21 cellular contexts compared by ENCODE assay signal in the genomic region with DNA sequence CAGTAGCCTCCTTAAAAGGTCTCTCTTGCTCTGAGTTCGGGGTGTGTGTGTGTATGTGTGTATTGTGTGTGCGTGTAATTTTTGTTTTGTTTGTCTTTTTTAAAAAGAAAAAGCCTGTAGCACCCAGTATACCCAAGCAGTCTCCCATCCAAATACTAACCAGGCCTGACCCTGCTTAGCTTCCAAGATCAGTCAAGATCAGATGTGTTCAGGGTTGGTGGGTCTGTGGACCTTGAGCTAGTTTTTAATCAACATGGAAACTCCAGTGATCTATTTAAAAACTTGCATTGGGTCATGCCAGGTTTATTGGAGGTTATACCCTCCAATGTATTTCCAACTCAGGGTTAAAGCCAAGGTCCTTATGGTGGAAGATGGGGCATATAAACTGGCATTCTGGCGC. TPM values are rescaled to one million over a fixed set of nuclear protein-coding genes. Genes with fewer than 3 reads are reported as not detected.
A peak's percentile ranks its signal among the peaks of the same experiment; 100 is the strongest.
DNase-seq lines count a peak whose midpoint lies in the region; ATAC-seq, FAIRE-seq and TF ChIP-seq lines count a peak whose summit lies in the region.
"Had no signal": no experiment of that assay in that cellular context is flagged by ENCODE, and none has a peak within 500 bp of the region (broad histone marks: within the 10 kb centered on the region; RNA-seq: fewer than 3 reads in every experiment).

No MANE protein-coding gene starts in this region.

- no peaks in the 10 kb centered on the region for H3K36me3 ChIP-seq in breast epithelium
- H3K36me3 ChIP-seq in GM12878 (ENCODE audit: control insufficient read depth in 2 of 2, insufficient read depth in 2 of 2, low read length in 1 of 2): no peaks in the 10 kb centered on the region
- H3K36me3 ChIP-seq in mesendoderm (ENCODE audit: control insufficient read depth, insufficient read depth, low read length): no peaks in the 10 kb centered on the region
- no peaks in the 10 kb centered on the region for H3K36me3 ChIP-seq in thyroid gland

- H3K4me2 ChIP-seq in GM12878 (ENCODE audit: control insufficient read depth, insufficient read depth): no peak overlapping the region
- H3K4me2 ChIP-seq in mesendoderm (ENCODE audit: low read length): no peak overlapping the region
- H3K4me2 ChIP-seq: BLaER1 had no signal

- no peak overlapping the region for H3K56ac ChIP-seq in mesendoderm (ENCODE audit: low read length)

- BruUV-seq in MCF 10A (replicated peaks; lab: Mats Ljungman, UMichigan): no TSS peak
- BruUV-seq in GM12878 (replicated peaks; lab: Mats Ljungman, UMichigan): no TSS peak

- no peak overlapping the region for H3K4me3 Mint-ChIP-seq in MCF 10A (ENCODE audit: unreplicated experiment)
- H3K4me3 Mint-ChIP-seq in activated naive CD4-positive, alpha-beta T cell treated with anti-CD3 and anti-CD28 coated beads for 36 hours: no peak overlapping the region
- H3K4me3 Mint-ChIP-seq: CD14-positive monocyte; CD4-positive, alpha-beta memory T cell; IgD-negative memory B cell had no signal

- DNase-seq in breast epithelium (ENCODE audit: low spot score in 2 of 2) (no peak), MCF 10A (ENCODE audit: unreplicated experiment) (no peak), GM12878 (ENCODE audit: low read depth, low spot score) (no peak), mesendoderm (no peak), thyroid gland (no peak), HCEC 1CT (no peak)
- no peak for DNase-seq in activated naive CD4-positive, alpha-beta T cell treated with anti-CD3 and anti-CD28 coated beads for 36 hours
- no peak for DNase-seq in stimulated activated CD4-positive, alpha-beta T cell treated with anti-CD3 and anti-CD28 coated beads, Interleukin-12 subunit alpha, Interleukin-12 subunit beta, amount 100 ng/mL, for 4 hours
- DNase-seq: 8988T; CD4-positive, alpha-beta memory T cell; DMS53; DND-41; EL; GM23248 had no signal

- H3K9me3 ChIP-seq in breast epithelium (no peaks in the 10 kb centered on the region), GM12878 (replicated peaks; ENCODE audit: control insufficient read depth, insufficient read depth, low read length) (no peaks in the 10 kb centered on the region), thyroid gland (no peaks in the 10 kb centered on the region)

- H3K27ac ChIP-seq in breast epithelium: peak overlapping the region; percentile 62 to 80
- no peak overlapping the region for H3K27ac ChIP-seq in GM12878 (ENCODE audit: control insufficient read depth, insufficient read depth)
- no peak overlapping the region for H3K27ac ChIP-seq in mesendoderm (ENCODE audit: low read depth, low read length)
- peak overlapping the region; percentile 29 to 63 (median 47) for H3K27ac ChIP-seq in thyroid gland
- H3K27ac ChIP-seq: BLaER1, GM23248 had no signal

- FAIRE-seq in GM12878 (lab: Jason Lieb, UNC): no peak
- FAIRE-seq: GM12892, GM18507, HTR-8/SVneo had no signal

- ATAC-seq in GM12878: no peak
- ATAC-seq: HCT116 had no signal

- H2AK5ac ChIP-seq in mesendoderm (ENCODE audit: low read length): no peak overlapping the region

- H3K18ac ChIP-seq in mesendoderm (ENCODE audit: low read length): peak overlapping the region; percentile 30

- 12% methylated on average over 3 of the region's 3 CpGs for WGBS in GM12878 (ENCODE audit: insufficient coverage, insufficient replicate concordance, low lambda C conversion rate, missing lambda C conversion rate)
- WGBS in mesendoderm (ENCODE audit: extremely low coverage, insufficient coverage, low lambda C conversion rate): no CpG with 5 or more reads among the region's 3 CpGs
- WGBS in thyroid gland, 2 donors: 56 to 71% methylated on average over 3 of the region's 3 CpGs

- no peak overlapping the region for H3K27ac Mint-ChIP-seq in MCF 10A (ENCODE audit: low read depth, unreplicated experiment)
- H3K27ac Mint-ChIP-seq in activated naive CD4-positive, alpha-beta T cell treated with anti-CD3 and anti-CD28 coated beads for 36 hours: no peak overlapping the region
- H3K27ac Mint-ChIP-seq: CD14-positive monocyte; CD4-positive, alpha-beta memory T cell had no signal

- H2AFZ ChIP-seq in GM12878 (ENCODE audit: control insufficient read depth, low read depth, low read length): no peak overlapping the region
- H2AFZ ChIP-seq: GM23248 had no signal

- no peaks in the 10 kb centered on the region for H3K27me3 Mint-ChIP-seq in MCF 10A (ENCODE audit: insufficient read depth, unreplicated experiment)
- H3K27me3 Mint-ChIP-seq in activated naive CD4-positive, alpha-beta T cell treated with anti-CD3 and anti-CD28 coated beads for 36 hours (ENCODE audit: low read depth): peaks cover 4% of the 10 kb centered on the region

- H3K23ac ChIP-seq in mesendoderm (ENCODE audit: low read length): no peak overlapping the region

- H3K79me2 ChIP-seq in GM12878 (ENCODE audit: control insufficient read depth, insufficient read depth, low read length) (no peaks in the 10 kb centered on the region), mesendoderm (ENCODE audit: control insufficient read depth, insufficient read depth, low read length) (peaks cover 77% of the 10 kb centered on the region)

- H3K9me3 Mint-ChIP-seq in MCF 10A (ENCODE audit: unreplicated experiment): no peaks in the 10 kb centered on the region
- no peaks in the 10 kb centered on the region for H3K9me3 Mint-ChIP-seq in activated naive CD4-positive, alpha-beta T cell treated with anti-CD3 and anti-CD28 coated beads for 36 hours
- H3K9me3 Mint-ChIP-seq: IgD-negative memory B cell had no signal

- H2BK15ac ChIP-seq in mesendoderm (replicated peaks; ENCODE audit: low read depth): no peak overlapping the region

- POLR2A ChIA-PET in MCF 10A (lab: Yijun Ruan, JAX) (interaction anchor here (1.0 to 2.3 kb wide), 2 partner anchors 13 to 46 kb away, joined by 3 to 7 read pairs; no protein-coding TSS in a partner anchor), GM12878 (lab: Charles Lee) (interaction anchor here (0.6 kb wide), 1 partner anchor 92 kb away, joined by 3 read pairs; no protein-coding TSS in a partner anchor)

- TF ChIP-seq RAD21 in GM12878 (IDR thresholded peaks at IDR 0.05; ENCODE audit: insufficient read depth, low read depth, low read length): no peak

- H3K27me3 ChIP-seq in breast epithelium (no peaks in the 10 kb centered on the region), GM12878 (replicated peaks in 1 of 2; ENCODE audit: control insufficient read depth in 2 of 2, insufficient read depth in 2 of 2, low read length in 1 of 2) (peaks cover 0 to 2% of the 10 kb centered on the region in 2 experiments; a peak in 1 of 4 replicates), mesendoderm (ENCODE audit: insufficient read depth, low read length, poor library complexity) (no peaks in the 10 kb centered on the region), thyroid gland (no peaks in the 10 kb centered on the region)
- H3K27me3 ChIP-seq: BLaER1 had no signal

- intact Hi-C loops in breast epithelium (cut with DNase I; ENCODE audit: low total_unique reads): no loop called here
- intact Hi-C loops in MCF 10A (cut with micrococcal nuclease): no loop called here
- intact Hi-C loops in GM12878 (cut with micrococcal nuclease; ENCODE audit: unreplicated experiment): no loop called here
- intact Hi-C loops in thyroid gland (cut with DNase I): no loop called here
- intact Hi-C loops in activated naive CD4-positive, alpha-beta T cell treated with anti-CD3 and anti-CD28 coated beads for 36 hours (cut with micrococcal nuclease): no loop called here

- peaks cover 1% of the 10 kb centered on the region for H3K79me1 ChIP-seq in mesendoderm (ENCODE audit: low read length)

- H3K9ac ChIP-seq in GM12878 (ENCODE audit: control insufficient read depth, insufficient read depth, low read length): no peak overlapping the region
- no peak overlapping the region for H3K9ac ChIP-seq in mesendoderm (ENCODE audit: low read length)
- H3K9ac ChIP-seq: BLaER1, GM23248 had no signal

- SMC1A ChIA-PET in GM12878 (lab: Charles Lee; ENCODE audit: uncharacterized antibody, unreplicated experiment): no interaction called here

- TF ChIP-seq EP300 in GM12878 (IDR thresholded peaks at IDR 0.05; ENCODE audit: borderline replicate concordance in 1 of 2, control insufficient read depth in 1 of 2, low read depth in 2 of 2, low read length in 2 of 2): no peak

- no peak overlapping the region for H4K8ac ChIP-seq in mesendoderm (ENCODE audit: low read depth, low read length)

- peaks cover 4% of the 10 kb centered on the region for H3K36me3 Mint-ChIP-seq in MCF 10A (ENCODE audit: insufficient read depth, unreplicated experiment)
- H3K36me3 Mint-ChIP-seq in activated naive CD4-positive, alpha-beta T cell treated with anti-CD3 and anti-CD28 coated beads for 36 hours (ENCODE audit: low read depth): no peaks in the 10 kb centered on the region
- H3K36me3 Mint-ChIP-seq: CD14-positive monocyte; CD4-positive, alpha-beta memory T cell; IgD-negative memory B cell had no signal

- TF ChIP-seq CTCF in breast epithelium (IDR thresholded peaks at IDR 0.05) (no peak), MCF 10A (IDR thresholded peaks at IDR 0.05; ENCODE audit: unreplicated experiment) (no peak), GM12878 (IDR thresholded peaks at IDR 0.05 in 2 of 3, conservative IDR thresholded peaks at IDR 0.05 in 1 of 3; ENCODE audit: control insufficient read depth in 2 of 3, extremely low read depth in 1 of 3, insufficient read depth in 1 of 3, low read depth in 3 of 3, low read length in 3 of 3) (no peak), thyroid gland (IDR thresholded peaks at IDR 0.05) (no peak)

- H2BK5ac ChIP-seq in mesendoderm (ENCODE audit: low read length): no peak overlapping the region

- peaks cover 20% of the 10 kb centered on the region for H3K4me1 Mint-ChIP-seq in MCF 10A (ENCODE audit: insufficient read depth, unreplicated experiment)
- no peaks in the 10 kb centered on the region for H3K4me1 Mint-ChIP-seq in activated naive CD4-positive, alpha-beta T cell treated with anti-CD3 and anti-CD28 coated beads for 36 hours (ENCODE audit: low read depth)
- H3K4me1 Mint-ChIP-seq: CD4-positive, alpha-beta memory T cell had no signal

- peaks cover 0 to 6% of the 10 kb centered on the region in 2 donors for H3K4me1 ChIP-seq in breast epithelium
- no peaks in the 10 kb centered on the region for H3K4me1 ChIP-seq in GM12878 (ENCODE audit: control insufficient read depth, insufficient read depth, low read length)
- peaks cover 3% of the 10 kb centered on the region for H3K4me1 ChIP-seq in mesendoderm (ENCODE audit: control insufficient read depth, low read depth, low read length)
- H3K4me1 ChIP-seq in thyroid gland: peaks cover 30 to 48% of the 10 kb centered on the region in 2 donors
- H3K4me1 ChIP-seq: BLaER1 had no signal

- H2BK120ac ChIP-seq in mesendoderm (ENCODE audit: low read depth, low read length): no peak overlapping the region

- CTCF ChIA-PET in MCF 10A (lab: Yijun Ruan, JAX): interaction anchor here (0.7 kb wide), 1 partner anchor 331 kb away, joined by 3 read pairs; no protein-coding TSS in a partner anchor
- CTCF ChIA-PET in GM12878 (lab: Yijun Ruan, JAX): interaction anchor here (1.1 kb wide), 1 partner anchor 11 kb away, joined by 3 read pairs; no protein-coding TSS in a partner anchor
- CTCF ChIA-PET in activated naive CD4-positive, alpha-beta T cell treated with anti-CD3 and anti-CD28 coated beads for 36 hours (lab: Charles Lee): interaction anchor here (0.7 kb wide), 1 partner anchor 12 kb away, joined by 3 read pairs; no protein-coding TSS in a partner anchor

- TF ChIP-seq POLR2A in breast epithelium (IDR thresholded peaks at IDR 0.05): no peak
- TF ChIP-seq POLR2A in GM12878 (IDR thresholded peaks at IDR 0.05; ENCODE audit: low read depth, low read length): no peak
- TF ChIP-seq POLR2A in thyroid gland (IDR thresholded peaks at IDR 0.05): no peak

- in situ Hi-C loops in GM12878 (cut with MboI): no loop called here

- RAD21 ChIA-PET in GM12878 (lab: Charles Lee; ENCODE audit: unreplicated experiment): interaction anchor here (1.2 kb wide), 1 partner anchor 184 kb away, joined by 3 read pairs; no protein-coding TSS in a partner anchor

- H4K20me1 ChIP-seq in GM12878 (ENCODE audit: control insufficient read depth, insufficient read depth): no peaks in the 10 kb centered on the region

- H3K4me3 ChIP-seq in breast epithelium: no peak overlapping the region
- no peak overlapping the region for H3K4me3 ChIP-seq in GM12878
- no peak overlapping the region for H3K4me3 ChIP-seq in mesendoderm (ENCODE audit: low read length)
- no peak overlapping the region for H3K4me3 ChIP-seq in thyroid gland (replicated peaks in 1 of 3)
- H3K4me3 ChIP-seq: BLaER1, GM23248 had no signal

- H3K4ac ChIP-seq in mesendoderm (ENCODE audit: low read depth, low read length): no peak overlapping the region

- no peak overlapping the region for H4K5ac ChIP-seq in mesendoderm (ENCODE audit: low read length)

RNA-seq across cellular contexts. Expression of gene FNBP1L, which starts 40.3 kb away (rescaled TPM):
- total RNA-seq in breast epithelium: 100 to 1,000 TPM in 1 of 3 donors, 10 to 100 TPM in 2; 33.1 to 117 (median 63.6) TPM
- 30.7 and 31.8 TPM in 2 replicates for total RNA-seq in MCF 10A (2022)
- 0.17 and 0.20 TPM in 2 replicates for total RNA-seq in GM12878 (2013; cell fraction: nucleolus; rRNA removed)
- total RNA-seq in GM12878 (2014; rRNA removed): 0.05 TPM in 1 of 2 replicates, not detected in the other
- 0.04 and 0.09 TPM in 2 replicates for total RNA-seq in GM12878 (2014; rRNA removed; fragmentation: Illumina TruSeq; extraction: Trizol)
- total RNA-seq in GM12878 (2021): 0.10 and 0.21 TPM in 2 replicates
- polyA plus RNA-seq in GM12878 (2011; ENCODE audit: low read depth): 0.04 TPM
- polyA plus RNA-seq in GM12878 (2011; rRNA removed): 0.05 and 0.10 TPM in 2 replicates
- 0.02 TPM in 1 of 2 replicates, not detected in the other for polyA plus RNA-seq in GM12878 (2011; cell fraction: cytosol; rRNA removed)
- polyA plus RNA-seq in GM12878 (2011; cell fraction: nucleus; rRNA removed): 0.07 and 0.09 TPM in 2 replicates
- 0.10 TPM in 1 of 2 replicates, not detected in the other for polyA plus RNA-seq in GM12878 (2012)
- polyA plus RNA-seq in GM12878 (2014; fragmentation: Illumina TruSeq; extraction: Trizol): 0.12 TPM in 1 of 2 replicates, not detected in the other
- polyA plus RNA-seq in GM12878 (2014; fragmentation: Nextera tagmentation; extraction: Ambion mirVana): under 1 TPM in 1 of 2 experiments, not detected in 1; 0.02 TPM
- not detected in 2 replicates for polyA plus RNA-seq in GM12878 (2014; rRNA removed)
- polyA plus RNA-seq in GM12878 (2016; fragmentation: Nextera tagmentation; extraction: Ambion mirVana): under 1 TPM in 1 of 2 experiments, not detected in 1; 0.08 TPM
- polyA minus RNA-seq in GM12878 (2011; rRNA and poly(A)+ RNA removed): 0.15 TPM in 2 replicates
- polyA minus RNA-seq in GM12878 (2011; cell fraction: cytosol; rRNA and poly(A)+ RNA removed): not detected in 2 replicates
- polyA minus RNA-seq in GM12878 (2011; cell fraction: nucleus; rRNA and poly(A)+ RNA removed): 0.12 and 0.29 TPM in 2 replicates
- polyA plus RNA-seq in mesendoderm (2013, experiment 1 of 2): 88.1 TPM
- polyA plus RNA-seq in mesendoderm (2013, experiment 2 of 2): 89.2 TPM
- 10 to 100 TPM; 68.7 to 86.0 (median 72.9) TPM for total RNA-seq in thyroid gland
- total RNA-seq in activated naive CD4-positive, alpha-beta T cell treated with anti-CD3 and anti-CD28 coated beads for 36 hours: under 1 TPM; 0.17 to 0.21 TPM

Comparison
In these comparisons a context has a peak if more than half of its experiments do, and no peak if none do; other contexts are left out.
1. H3K27ac ChIP-seq: peak in breast epithelium (2 of 2) and thyroid gland (3 of 3); none in GM12878 (single experiment) and mesendoderm (single experiment).
2. RNA of gene FNBP1L, which starts 40.3 kb away (total RNA-seq): 68.7 to 86.0 TPM in thyroid gland, 33.1 to 117 TPM in breast epithelium and 30.7 to 31.8 TPM in MCF 10A; 0.17 to 0.21 TPM in activated naive CD4-positive, alpha-beta T cell treated with anti-CD3 and anti-CD28 coated beads for 36 hours and 0.04 to 0.21 TPM in GM12878; every median in the first group is over 10 times any median in the second.